Comparison of ENCODE assay signal across 10 cellular contexts in the genomic region with DNA sequence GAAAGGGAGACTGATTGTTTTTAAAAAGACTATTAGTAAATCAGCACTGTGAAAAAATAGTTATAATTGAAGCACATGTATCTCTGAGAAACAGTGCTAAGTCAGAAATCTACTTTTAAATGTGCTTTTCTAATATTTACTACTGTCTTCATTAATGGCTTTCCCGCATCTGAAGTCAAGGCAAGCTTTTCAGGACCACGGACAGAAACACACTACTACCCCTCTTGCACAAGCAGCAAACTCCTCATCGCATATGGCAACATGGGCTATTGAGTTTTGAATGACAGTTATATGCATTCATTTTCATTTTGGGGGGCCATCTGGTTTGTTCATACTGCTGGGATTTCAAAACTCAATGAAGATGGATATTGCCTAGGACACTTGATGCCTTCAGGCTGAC.
DNase-seq lines count a peak whose midpoint lies in the region; ATAC-seq and TF ChIP-seq lines count a peak whose summit lies in the region.
"Had no signal": no experiment of that assay in that cellular context is flagged by ENCODE, and none has a peak within 500 bp of the region (broad histone marks: within the 10 kb centered on the region; RNA-seq: fewer than 3 reads in every experiment).

No MANE protein-coding gene starts in this region.

- intact Hi-C loops in head of caudate nucleus (cut with DNase I): no loop called here

- no peak overlapping the region for H3K4me3 ChIP-seq in hepatocyte

- no peak overlapping the region for H3K27ac ChIP-seq in hepatocyte

- H3K27me3 ChIP-seq in hepatocyte: no peaks in the 10 kb centered on the region

- ATAC-seq in GM19328 (IDR thresholded peaks at IDR 0.05; ENCODE audit: unreplicated experiment): no peak

- no peaks in the 10 kb centered on the region for H3K4me1 ChIP-seq in hepatocyte (ENCODE audit: insufficient read depth)

- 32% methylated on average over 3 of the region's 3 CpGs for WGBS in hepatocyte (ENCODE audit: low lambda C conversion rate, missing lambda C conversion rate)

- peak; percentile 49 for DNase-seq in AG08395 (ENCODE audit: low spot score)
- DNase-seq in HT-29 (ENCODE audit: low spot score): peak; percentile 36
- peak; percentile 26 for DNase-seq in SW480 (ENCODE audit: low spot score)
- DNase-seq in hepatocyte (ENCODE audit: low spot score): peak; percentile 81
- DNase-seq in HuH-7.5 (ENCODE audit: low spot score): no peak
- DNase-seq in stimulated activated CD4-positive, alpha-beta T cell treated with anti-CD3 and anti-CD28 coated beads, Interleukin-1b, Interleukin-23, amount 100 ng/mL, for 48 hours: no peak
- DNase-seq in head of caudate nucleus: no peak
- DNase-seq: effector memory CD4-positive, alpha-beta T cell; NK-92 treated with Interleukin-12 subunit alpha and Interleukin-12 subunit beta, amount 100 ng/mL, for 24 hours had no signal

- no peaks in the 10 kb centered on the region for H3K36me3 ChIP-seq in hepatocyte (replicated peaks; ENCODE audit: insufficient read depth, low read depth)

- no peaks in the 10 kb centered on the region for H3K9me2 ChIP-seq in hepatocyte (replicated peaks; ENCODE audit: insufficient read depth)

- no peaks in the 10 kb centered on the region for H4K20me1 ChIP-seq in hepatocyte (ENCODE audit: insufficient read depth, poor library complexity, severe bottlenecking)

- no peak overlapping the region for H3K4me2 ChIP-seq in hepatocyte

- H3K9me3 ChIP-seq in hepatocyte (ENCODE audit: low read depth): no peaks in the 10 kb centered on the region

- TF ChIP-seq CTCF in hepatocyte (IDR thresholded peaks at IDR 0.05; ENCODE audit: poor library complexity): no peak

- H3K79me2 ChIP-seq in hepatocyte: no peaks in the 10 kb centered on the region

- H2AFZ ChIP-seq in hepatocyte: no peak overlapping the region

Comparison
In these comparisons a context has a peak if more than half of its experiments do, and no peak if none do; other contexts are left out.
1. DNase-seq: peak in AG08395 (single experiment), HT-29 (single experiment), SW480 (single experiment) and hepatocyte (single experiment); none in HuH-7.5 (single experiment), stimulated activated CD4-positive, alpha-beta T cell treated with anti-CD3 and anti-CD28 coated beads, Interleukin-1b, Interleukin-23, amount 100 ng/mL, for 48 hours (single experiment) and head of caudate nucleus (0 of 42).